ENCODE assay signal across 9 cellular contexts in the genomic region with DNA sequence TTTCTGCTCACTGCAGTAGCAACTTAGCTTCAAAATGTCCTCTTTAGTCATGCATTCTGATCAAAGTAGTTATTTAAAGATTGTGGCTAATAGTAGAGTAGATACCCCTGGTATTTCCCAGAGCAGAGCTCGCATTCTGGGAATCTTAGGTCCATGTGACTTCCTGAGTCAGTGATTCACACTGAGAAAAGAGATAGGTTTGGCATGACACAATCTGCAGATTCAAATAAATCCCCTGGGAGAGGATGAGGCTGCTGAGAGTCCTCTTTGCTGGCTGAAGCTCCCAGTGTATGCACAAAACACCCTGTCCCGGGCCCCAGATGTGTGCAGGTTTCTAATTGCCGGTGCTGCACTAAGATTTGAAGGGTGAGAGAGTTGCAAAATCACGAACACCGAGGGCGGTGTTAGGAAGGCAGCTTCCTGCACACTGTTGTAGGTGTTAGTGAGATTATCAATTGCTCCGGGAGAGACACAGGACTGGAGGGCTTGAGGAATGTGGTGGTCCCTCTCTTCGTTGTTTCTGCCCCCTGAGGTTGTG.
DNase-seq lines count a peak whose midpoint lies in the region; ATAC-seq and TF ChIP-seq lines count a peak whose summit lies in the region.
"Had no signal": no experiment of that assay in that cellular context is flagged by ENCODE, and none has a peak within 500 bp of the region (broad histone marks: within the 10 kb centered on the region; RNA-seq: fewer than 3 reads in every experiment).

No MANE protein-coding gene starts in this region.

- no peaks in the 10 kb centered on the region for H3K9me3 Mint-ChIP-seq in activated CD4-positive, alpha-beta T cell treated with anti-CD3 and anti-CD28 coated beads for 36 hours (ENCODE audit: low read depth)
- H3K9me3 Mint-ChIP-seq in brain: no peaks in the 10 kb centered on the region
- H3K9me3 Mint-ChIP-seq: activated T-helper 17 cell treated with anti-CD3 and anti-CD28 coated beads, Interleukin-2, amount 50 U/mL, for 72 hours had no signal

- no peak for DNase-seq in activated CD4-positive, alpha-beta T cell treated with anti-CD3 and anti-CD28 coated beads for 36 hours
- DNase-seq in activated CD4-positive, alpha-beta T cell treated with anti-CD3 and anti-CD28 coated beads for 48 hours: no peak
- DNase-seq in stromal cell of bone marrow (ENCODE audit: low read depth) (peak; percentile 20), NCI-H2171 treated with DMSO at 0.1 percent for 48 hours (lab: John Stamatoyannopoulos, UW) (no peak), NAMALWA (ENCODE audit: low spot score) (no peak), hippocampal formation (lab: John Stamatoyannopoulos, UW) (no peak)

- no peak for TF ChIP-seq CTCF in brain (conservative IDR thresholded peaks at IDR 0.05)

- H3K36me3 Mint-ChIP-seq in activated CD4-positive, alpha-beta T cell treated with anti-CD3 and anti-CD28 coated beads for 36 hours (ENCODE audit: low read depth): no peaks in the 10 kb centered on the region
- H3K36me3 Mint-ChIP-seq in brain: no peaks in the 10 kb centered on the region

- no peak overlapping the region for H3K4me3 Mint-ChIP-seq in activated CD4-positive, alpha-beta T cell treated with anti-CD3 and anti-CD28 coated beads for 36 hours
- H3K4me3 Mint-ChIP-seq in brain: peak overlapping the region in 3 of 5 experiments; percentile 9 to 70 (median 9)
- H3K4me3 Mint-ChIP-seq: activated T-helper 17 cell treated with anti-CD3 and anti-CD28 coated beads, Interleukin-2, amount 50 U/mL, for 72 hours had no signal

- CTCF ChIA-PET in activated CD4-positive, alpha-beta T cell treated with anti-CD3 and anti-CD28 coated beads for 36 hours (lab: Charles Lee): interaction anchor here (0.8 to 0.9 kb wide), 2 partner anchors 10 to 163 kb away, joined by 4 to 7 read pairs; no protein-coding TSS in a partner anchor

- H3K27ac Mint-ChIP-seq in activated CD4-positive, alpha-beta T cell treated with anti-CD3 and anti-CD28 coated beads for 36 hours: no peak overlapping the region
- H3K27ac Mint-ChIP-seq in brain: peak overlapping the region in 1 of 5 experiments; percentile 46
- H3K27ac Mint-ChIP-seq: activated T-helper 17 cell treated with anti-CD3 and anti-CD28 coated beads, Interleukin-2, amount 50 U/mL, for 72 hours had no signal

- intact Hi-C loops in activated CD4-positive, alpha-beta T cell treated with anti-CD3 and anti-CD28 coated beads for 36 hours (cut with DNase I, micrococcal nuclease): no loop called here

- peak; percentile 33 for ATAC-seq in activated CD4-positive, alpha-beta T cell treated with anti-CD3 and anti-CD28 coated beads for 36 hours
- ATAC-seq in HG03045 (IDR thresholded peaks at IDR 0.05; ENCODE audit: unreplicated experiment): peak; percentile 73
- ATAC-seq: activated T-helper 17 cell treated with anti-CD3 and anti-CD28 coated beads, Interleukin-2, amount 50 U/mL, for 72 hours had no signal

- no peaks in the 10 kb centered on the region for H3K4me1 Mint-ChIP-seq in activated CD4-positive, alpha-beta T cell treated with anti-CD3 and anti-CD28 coated beads for 36 hours
- H3K4me1 Mint-ChIP-seq in brain: peaks cover 63% of the 10 kb centered on the region
- H3K4me1 Mint-ChIP-seq: activated T-helper 17 cell treated with anti-CD3 and anti-CD28 coated beads, Interleukin-2, amount 50 U/mL, for 72 hours had no signal

- peaks cover 7% of the 10 kb centered on the region for H3K27me3 Mint-ChIP-seq in activated CD4-positive, alpha-beta T cell treated with anti-CD3 and anti-CD28 coated beads for 36 hours
- H3K27me3 Mint-ChIP-seq in brain: no peaks in the 10 kb centered on the region
- H3K27me3 Mint-ChIP-seq: activated T-helper 17 cell treated with anti-CD3 and anti-CD28 coated beads, Interleukin-2, amount 50 U/mL, for 72 hours had no signal

- POLR2A ChIA-PET in activated CD4-positive, alpha-beta T cell treated with anti-CD3 and anti-CD28 coated beads for 36 hours (lab: Charles Lee): no interaction called here
